Comparison of ENCODE assay signal across 19 cellular contexts in genomic region chr7:20835111-20835750, GRCh38. TPM values are rescaled to one million over a fixed set of nuclear protein-coding genes. Genes with fewer than 3 reads are reported as not detected.
A peak's percentile ranks its signal among the peaks of the same experiment; 100 is the strongest.
DNase-seq lines count a peak whose midpoint lies in the region; ATAC-seq and TF ChIP-seq lines count a peak whose summit lies in the region.
"Had no signal": no experiment of that assay in that cellular context is flagged by ENCODE, and none has a peak within 500 bp of the region (broad histone marks: within the 10 kb centered on the region; RNA-seq: fewer than 3 reads in every experiment).

No MANE protein-coding gene starts in this region.

- no peak for DNase-seq in mammary epithelial cell
- no peak for DNase-seq in breast epithelium (ENCODE audit: low spot score in 2 of 2)
- DNase-seq in NCI-H69 (lab: John Stamatoyannopoulos, UW), result peak; percentile 95
- no peak for DNase-seq in smooth muscle cell (lab: John Stamatoyannopoulos, UW; ENCODE audit: unreplicated experiment)
- no peak for DNase-seq in thyroid gland
- DNase-seq: CD4-positive, alpha-beta memory T cell; DMS79 treated with DMSO at 0.1 percent for 48 hours; GF-D8; MG63; NCI-H1092; NCI-H146; NCI-H2081 treated with DMSO at 0.1 percent for 48 hours; NCI-H510A treated with DMSO at 0.1 percent for 48 hours; Peyer's patch; SIG-M5 had no signal

- WGBS in mammary epithelial cell (ENCODE audit: low coverage, missing lambda C conversion rate), result 79% methylated on average over 14 of the region's 15 CpGs
- 52% methylated on average over 15 of the region's 15 CpGs for WGBS in smooth muscle cell (ENCODE audit: low lambda C conversion rate)
- WGBS in thyroid gland, 2 donors, result 89 to 90% methylated on average over 15 of the region's 15 CpGs

- H3K9ac ChIP-seq in mammary epithelial cell (ENCODE audit: insufficient read depth, low read length) (no peak overlapping the region), smooth muscle cell (ENCODE audit: low read depth) (no peak overlapping the region)

- dilution Hi-C loops in mammary epithelial cell (cut with HindIII; ENCODE audit: low sequenced_read_pairs), result no loop called here

- H3K27me3 ChIP-seq in mammary epithelial cell (ENCODE audit: insufficient read depth, low read length), result no peaks in the 10 kb centered on the region
- peaks cover 0 to 4% of the 10 kb centered on the region in 2 donors for H3K27me3 ChIP-seq in breast epithelium
- H3K27me3 ChIP-seq in smooth muscle cell (ENCODE audit: low read depth), result peaks cover 3% of the 10 kb centered on the region
- no peaks in the 10 kb centered on the region for H3K27me3 ChIP-seq in thyroid gland
- H3K27me3 ChIP-seq: MG63, Peyer's patch had no signal

- no peak for TF ChIP-seq POLR2A in breast epithelium (IDR thresholded peaks at IDR 0.05)
- TF ChIP-seq POLR2A in thyroid gland (IDR thresholded peaks at IDR 0.05), result no peak

- no peaks in the 10 kb centered on the region for H3K79me2 ChIP-seq in mammary epithelial cell (ENCODE audit: insufficient read depth, low read length)
- H3K79me2 ChIP-seq in smooth muscle cell (ENCODE audit: low read depth), result no peaks in the 10 kb centered on the region

- no peaks in the 10 kb centered on the region for H3F3A ChIP-seq in smooth muscle cell (ENCODE audit: low read depth)

- CTCF ChIA-PET in mammary epithelial cell (lab: Charles Lee; ENCODE audit: low non-redundant PET), result no interaction called here

- H3K4me3 ChIP-seq in mammary epithelial cell (replicated peaks in 1 of 3; ENCODE audit: insufficient read depth in 1 of 3, low read depth in 2 of 3, low read length in 3 of 3) (no peak overlapping the region), breast epithelium (no peak overlapping the region), iPS-11a (ENCODE audit: low read depth, low read length) (peak overlapping the region; percentile 42), smooth muscle cell (peak overlapping the region; percentile 18), thyroid gland (replicated peaks in 1 of 3) (no peak overlapping the region)
- H3K4me3 ChIP-seq: MG63, Peyer's patch had no signal

- BruUV-seq in mammary epithelial cell (replicated peaks; lab: Mats Ljungman, UMichigan), result no TSS peak

- H3K4me1 ChIP-seq in mammary epithelial cell (ENCODE audit: insufficient read depth, low read length), result no peaks in the 10 kb centered on the region
- H3K4me1 ChIP-seq in breast epithelium, result no peaks in the 10 kb centered on the region
- no peaks in the 10 kb centered on the region for H3K4me1 ChIP-seq in smooth muscle cell (ENCODE audit: low read depth)
- H3K4me1 ChIP-seq in thyroid gland, result no peaks in the 10 kb centered on the region
- H3K4me1 ChIP-seq: Peyer's patch had no signal

- H3K27ac ChIP-seq in mammary epithelial cell (ENCODE audit: insufficient read depth, low read depth, low read length) (no peak overlapping the region), breast epithelium (no peak overlapping the region), smooth muscle cell (ENCODE audit: low read depth) (no peak overlapping the region), thyroid gland (no peak overlapping the region)
- H3K27ac ChIP-seq: Peyer's patch had no signal

- no peak overlapping the region for H3K4me2 ChIP-seq in mammary epithelial cell (ENCODE audit: insufficient read depth, low read depth, low read length)
- peak overlapping the region; percentile 68 for H3K4me2 ChIP-seq in smooth muscle cell

- H3K36me3 ChIP-seq in mammary epithelial cell (ENCODE audit: insufficient read depth, low read length), result no peaks in the 10 kb centered on the region
- H3K36me3 ChIP-seq in breast epithelium, result no peaks in the 10 kb centered on the region
- H3K36me3 ChIP-seq in smooth muscle cell (ENCODE audit: low read depth), result no peaks in the 10 kb centered on the region
- H3K36me3 ChIP-seq in thyroid gland, result no peaks in the 10 kb centered on the region
- H3K36me3 ChIP-seq: MG63, Peyer's patch had no signal

- in situ Hi-C loops in mammary epithelial cell (cut with MboI; ENCODE audit: low sequenced_read_pairs in 2 of 2), result no loop called here

- intact Hi-C loops in mammary epithelial cell (cut with micrococcal nuclease) (loop anchor here (10.0 kb wide), 1 partner anchor 190 kb away; no protein-coding TSS in a partner anchor), breast epithelium (cut with DNase I; ENCODE audit: low total_unique reads) (no loop called here), thyroid gland (cut with DNase I) (no loop called here)

- ATAC-seq in HG02970 (IDR thresholded peaks at IDR 0.05; ENCODE audit: low FRiP score, unreplicated experiment), result no peak
- ATAC-seq in SK-N-SH treated with all-trans-retinoic acid at 6 μM for 48 hours, result no peak

- H2AFZ ChIP-seq in mammary epithelial cell (ENCODE audit: low read depth, low read length) (peak overlapping the region; percentile 13), smooth muscle cell (ENCODE audit: low read depth) (peak overlapping the region; percentile 50)

- no peaks in the 10 kb centered on the region for H4K20me1 ChIP-seq in mammary epithelial cell (ENCODE audit: insufficient read depth, low read length)
- H4K20me1 ChIP-seq in smooth muscle cell (ENCODE audit: low read depth), result no peaks in the 10 kb centered on the region

- no peaks in the 10 kb centered on the region for H3K9me3 ChIP-seq in mammary epithelial cell (replicated peaks; ENCODE audit: insufficient read depth, low read length)
- no peaks in the 10 kb centered on the region for H3K9me3 ChIP-seq in breast epithelium
- H3K9me3 ChIP-seq in smooth muscle cell (replicated peaks; ENCODE audit: low read depth), result no peaks in the 10 kb centered on the region
- H3K9me3 ChIP-seq in thyroid gland, result no peaks in the 10 kb centered on the region
- H3K9me3 ChIP-seq: MG63, Peyer's patch had no signal

- TF ChIP-seq CTCF in mammary epithelial cell (conservative IDR thresholded peaks at IDR 0.05 in 1 of 2, IDR thresholded peaks at IDR 0.05 in 1 of 2; ENCODE audit: extremely low read depth in 1 of 2, insufficient read depth in 1 of 2, low read depth in 1 of 2, low read length in 2 of 2) (no peak), breast epithelium (IDR thresholded peaks at IDR 0.05) (no peak), smooth muscle cell (IDR thresholded peaks at IDR 0.05; ENCODE audit: borderline replicate concordance, insufficient read depth, poor library complexity, severe bottlenecking) (no peak), thyroid gland (IDR thresholded peaks at IDR 0.05) (no peak)

TF ChIP-seq in SK-N-SH treated with all-trans-retinoic acid at 6 μM for 48 hours, 23 proteins besides CTCF, POLR2A, EP300 and RAD21 (continues in another document):
- TF ChIP-seq TCF4 (CRISPR knock-in tag; IDR thresholded peaks at IDR 0.05; ENCODE audit: borderline replicate concordance) (no peak), SNAI2 (CRISPR knock-in tag; IDR thresholded peaks at IDR 0.05) (no peak), CSRNP3 (CRISPR knock-in tag; IDR thresholded peaks at IDR 0.05) (no peak), ZNF70 (CRISPR knock-in tag; IDR thresholded peaks at IDR 0.05) (no peak), BACH2 (CRISPR knock-in tag; IDR thresholded peaks at IDR 0.05; ENCODE audit: borderline replicate concordance) (no peak), ARNTL (CRISPR knock-in tag; IDR thresholded peaks at IDR 0.05; ENCODE audit: borderline replicate concordance, low read depth) (no peak), ISL1 (CRISPR knock-in tag; IDR thresholded peaks at IDR 0.05) (no peak), CSDC2 (CRISPR knock-in tag; IDR thresholded peaks at IDR 0.05) (no peak), ZNF565 (CRISPR knock-in tag; conservative IDR thresholded peaks at IDR 0.05; ENCODE audit: low read depth) (no peak), GLIS3 (CRISPR knock-in tag; IDR thresholded peaks at IDR 0.05) (no peak), ZFP30 (CRISPR knock-in tag; IDR thresholded peaks at IDR 0.05) (no peak), TOX (CRISPR knock-in tag; IDR thresholded peaks at IDR 0.05; ENCODE audit: borderline replicate concordance) (no peak), POU6F1 (CRISPR knock-in tag; IDR thresholded peaks at IDR 0.05; ENCODE audit: borderline replicate concordance, low read depth) (no peak)

RNA-seq across cellular contexts. Expression of gene SP8, which starts 48.5 kb away (rescaled TPM):
- total RNA-seq in mammary epithelial cell, result under 1 TPM in 1 of 2 donors, not detected in 1; 0.21 TPM
- 0.10 TPM for polyA plus RNA-seq in mammary epithelial cell
- polyA minus RNA-seq in mammary epithelial cell, result not detected
- not detected for total RNA-seq in breast epithelium
- total RNA-seq in smooth muscle cell, result not detected in 2 replicates
- polyA plus RNA-seq in smooth muscle cell, result not detected in 2 replicates
- not detected for total RNA-seq in thyroid gland
- total RNA-seq: CD4-positive, alpha-beta memory T cell had no signal
- polyA plus RNA-seq: BJ; CD4-positive, alpha-beta memory T cell had no signal

Comparison
In these comparisons a context has a peak if more than half of its experiments do, and no peak if none do; other contexts are left out.
1. H3K4me3 ChIP-seq: peak in iPS-11a (single experiment) and smooth muscle cell (single experiment); none in mammary epithelial cell (0 of 3), breast epithelium (0 of 3) and thyroid gland (0 of 3).